15 cellular contexts compared by ENCODE assay signal in genomic region chr19:3333020-3333583, GRCh38.
"Had no signal": no experiment of that assay in that cellular context is flagged by ENCODE, and none has a peak within 500 bp of the region (broad histone marks: within the 10 kb centered on the region; RNA-seq: fewer than 3 reads in every experiment).

No MANE protein-coding gene starts in this region.

- H3K27me3 Mint-ChIP-seq: naive thymus-derived CD4-positive, alpha-beta T cell had no signal

- ATAC-seq: left cardiac atrium; lower lobe of right lung; naive thymus-derived CD4-positive, alpha-beta T cell; right cardiac atrium; stimulated activated naive B cell treated with anti-CD40 and anti-IgM and Interleukin-4, amounts not matched to agents 10 μg/mL and 1 μg/mL and 100 μg/mL, for 72 hours had no signal

- DNase-seq: activated CD4-positive, alpha-beta T cell treated with anti-CD3 and anti-CD28 coated beads for 1 hour; activated CD4-positive, alpha-beta T cell treated with anti-CD3 and anti-CD28 coated beads, Interleukin-2, amount 50 U/mL, for 48 hours; activated T-cell treated with anti-CD3 and anti-CD28 coated beads, Interleukin-2, amount 50 U/mL, for 48 hours; amniotic stem cell; cerebellar nuclear complex; glutamatergic neuron; left cardiac atrium; lower lobe of right lung; naive thymus-derived CD4-positive, alpha-beta T cell; stimulated activated naive B cell treated with anti-CD40 and anti-IgM and Interleukin-4, amounts not matched to agents 10 μg/mL and 1 μg/mL and 100 μg/mL, for 72 hours; T-helper 9 cell had no signal

- H3K27ac Mint-ChIP-seq: brain; stimulated activated naive B cell treated with anti-CD40 and anti-IgM and Interleukin-4, amounts not matched to agents 10 μg/mL and 1 μg/mL and 100 μg/mL, for 72 hours had no signal

- H3K9me3 ChIP-seq: lower lobe of right lung had no signal

- H3K36me3 ChIP-seq: lower lobe of right lung had no signal

- H3K27ac ChIP-seq: lower lobe of right lung had no signal

- H3K4me3 Mint-ChIP-seq: brain; dendritic cell treated with granulocyte-macrophage colony-stimulating factor and Interleukin-4, amounts not matched to agents 40 ng/mL and 50 ng/mL, for 4 days; naive thymus-derived CD4-positive, alpha-beta T cell; stimulated activated naive B cell treated with anti-CD40 and anti-IgM and Interleukin-4, amounts not matched to agents 10 μg/mL and 1 μg/mL and 100 μg/mL, for 72 hours had no signal

- H3K36me3 Mint-ChIP-seq: brain; naive thymus-derived CD4-positive, alpha-beta T cell; stimulated activated naive B cell treated with anti-CD40 and anti-IgM and Interleukin-4, amounts not matched to agents 10 μg/mL and 1 μg/mL and 100 μg/mL, for 72 hours had no signal

- H3K4me1 Mint-ChIP-seq: stimulated activated naive B cell treated with anti-CD40 and anti-IgM and Interleukin-4, amounts not matched to agents 10 μg/mL and 1 μg/mL and 100 μg/mL, for 72 hours had no signal

- H3K9me3 Mint-ChIP-seq: naive thymus-derived CD4-positive, alpha-beta T cell; stimulated activated naive B cell treated with anti-CD40 and anti-IgM and Interleukin-4, amounts not matched to agents 10 μg/mL and 1 μg/mL and 100 μg/mL, for 72 hours had no signal

- H3K4me3 ChIP-seq: lower lobe of right lung, smooth muscle cell had no signal
